Comparison of ENCODE assay signal across 8 cellular contexts in genomic region chr10:86366033-86366901, GRCh38. TPM values are rescaled to one million over a fixed set of nuclear protein-coding genes. Genes with fewer than 3 reads are reported as not detected.
DNase-seq lines count a peak whose midpoint lies in the region; ATAC-seq, FAIRE-seq and TF ChIP-seq lines count a peak whose summit lies in the region.

TSS of gene GRID1 (minus strand) at chr10:86366795.

- CTCF ChIA-PET in activated CD4-positive, alpha-beta memory T cell treated with anti-CD3 and anti-CD28 coated beads for 36 hours (lab: Charles Lee): interaction anchor here (1.0 kb wide), 1 partner anchor 9 kb away, joined by 3 read pairs; no protein-coding TSS in a partner anchor

- FAIRE-seq in GM12891 (lab: Jason Lieb, UNC): no peak

- H3K79me2 ChIP-seq in neural progenitor cell (ENCODE audit: low read depth): no peaks in the 10 kb centered on the region

- peak; percentile 67 for DNase-seq in GM12891 (ENCODE audit: insufficient read length, low spot score)
- DNase-seq in activated CD4-positive, alpha-beta memory T cell treated with anti-CD3 and anti-CD28 coated beads for 36 hours: peak; percentile 19
- DNase-seq in germinal center (ENCODE audit: low spot score): peak; percentile 54
- DNase-seq in neural progenitor cell (ENCODE audit: low spot score): peak; percentile 83
- DNase-seq in SHP77 (lab: John Stamatoyannopoulos, UW): no peak
- DNase-seq in OCI-M2 (lab: John Stamatoyannopoulos, UW; ENCODE audit: unreplicated experiment): no peak

- peaks cover 17% of the 10 kb centered on the region for H3K4me1 Mint-ChIP-seq in activated CD4-positive, alpha-beta memory T cell treated with anti-CD3 and anti-CD28 coated beads for 36 hours (ENCODE audit: low read depth)
- H3K4me1 Mint-ChIP-seq in neural progenitor cell: peaks cover 15% of the 10 kb centered on the region

- no peaks in the 10 kb centered on the region for H3K9me3 Mint-ChIP-seq in activated CD4-positive, alpha-beta memory T cell treated with anti-CD3 and anti-CD28 coated beads for 36 hours
- H3K9me3 Mint-ChIP-seq in neural progenitor cell: peaks cover 2% of the 10 kb centered on the region

- POLR2A ChIA-PET in activated CD4-positive, alpha-beta memory T cell treated with anti-CD3 and anti-CD28 coated beads for 36 hours (lab: Charles Lee): no interaction called here

- ATAC-seq in HG03066 (IDR thresholded peaks at IDR 0.05; ENCODE audit: low read depth, unreplicated experiment): peak; percentile 26
- ATAC-seq in HG03045 (IDR thresholded peaks at IDR 0.05; ENCODE audit: unreplicated experiment): no peak

- H3K9ac ChIP-seq in neural progenitor cell: no peak within 1 kb of the TSS

- TF ChIP-seq CTCF in neural progenitor cell (IDR thresholded peaks at IDR 0.05): peak; percentile 8

- H3K4me1 ChIP-seq in neural progenitor cell: peaks cover 3% of the 10 kb centered on the region

- intact Hi-C loops in activated CD4-positive, alpha-beta memory T cell treated with anti-CD3 and anti-CD28 coated beads for 36 hours (cut with micrococcal nuclease): no loop called here

- no peaks in the 10 kb centered on the region for H3K36me3 Mint-ChIP-seq in activated CD4-positive, alpha-beta memory T cell treated with anti-CD3 and anti-CD28 coated beads for 36 hours
- no peaks in the 10 kb centered on the region for H3K36me3 Mint-ChIP-seq in neural progenitor cell

- no peak within 1 kb of the TSS for H3K27ac ChIP-seq in neural progenitor cell

- H3K4me3 ChIP-seq in neural progenitor cell: peak within 1 kb of the TSS; percentile 55

- peak within 1 kb of the TSS; percentile 22 for H3K4me3 Mint-ChIP-seq in activated CD4-positive, alpha-beta memory T cell treated with anti-CD3 and anti-CD28 coated beads for 36 hours
- H3K4me3 Mint-ChIP-seq in neural progenitor cell: peak within 1 kb of the TSS; percentile 86

- no peak for TF ChIP-seq POLR2A in GM12891 (IDR thresholded peaks at IDR 0.05; ENCODE audit: low read depth, low read length)

- peaks cover 100% of the 10 kb centered on the region for H3K27me3 ChIP-seq in neural progenitor cell

- peaks cover 7% of the 10 kb centered on the region for H3F3A ChIP-seq in neural progenitor cell (ENCODE audit: low read depth)

- peak within 1 kb of the TSS; percentile 91 for H2AFZ ChIP-seq in neural progenitor cell (replicated peaks)

- no peaks in the 10 kb centered on the region for H3K9me3 ChIP-seq in neural progenitor cell (ENCODE audit: low read depth)

- peak within 1 kb of the TSS; percentile 98 for H3K4me2 ChIP-seq in neural progenitor cell

- H3K27me3 Mint-ChIP-seq in activated CD4-positive, alpha-beta memory T cell treated with anti-CD3 and anti-CD28 coated beads for 36 hours: peaks cover 56% of the 10 kb centered on the region
- peaks cover 62% of the 10 kb centered on the region for H3K27me3 Mint-ChIP-seq in neural progenitor cell (ENCODE audit: insufficient read depth, low read depth)

- H4K20me1 ChIP-seq in neural progenitor cell (ENCODE audit: low read depth): peaks cover 47% of the 10 kb centered on the region

- no peaks in the 10 kb centered on the region for H3K36me3 ChIP-seq in neural progenitor cell

- no peak within 1 kb of the TSS for H3K27ac Mint-ChIP-seq in activated CD4-positive, alpha-beta memory T cell treated with anti-CD3 and anti-CD28 coated beads for 36 hours
- H3K27ac Mint-ChIP-seq in neural progenitor cell: no peak within 1 kb of the TSS

TF ChIP-seq in GM12891, 5 proteins besides CTCF, POLR2A, EP300 and RAD21:
- TF ChIP-seq PAX5 (IDR thresholded peaks at IDR 0.05; ENCODE audit: insufficient read depth, low read length, severe bottlenecking): no peak

RNA-seq across cellular contexts. Expression of gene GRID1, which starts in this region (rescaled TPM):
- polyA plus RNA-seq in GM12891 (2012; ENCODE audit: low read depth, missing spikeins): 0.19 TPM
- not detected for total RNA-seq in activated CD4-positive, alpha-beta memory T cell treated with anti-CD3 and anti-CD28 coated beads for 36 hours
- total RNA-seq in neural progenitor cell (ENCODE audit: low replicate concordance): 0.31 TPM in 1 of 2 replicates, not detected in the other

Comparison
In these comparisons a context has a peak if more than half of its experiments do, and no peak if none do; other contexts are left out.
1. Peak in DNase-seq in activated CD4-positive, alpha-beta memory T cell treated with anti-CD3 and anti-CD28 coated beads for 36 hours; RNA of the gene not detected or under 1 TPM.
2. Peak in DNase-seq, H3K4me3 ChIP-seq and H3K4me2 ChIP-seq in neural progenitor cell; RNA of the gene not detected or under 1 TPM.
3. DNase-seq: peak in GM12891 (single experiment) and germinal center (single experiment); none in SHP77 (0 of 2) and OCI-M2 (single experiment).